In genomic region chr15:59199775-59200465, GRCh38 we compare ENCODE assay signal across 14 cellular contexts. TPM values are rescaled to one million over a fixed set of nuclear protein-coding genes. Genes with fewer than 3 reads are reported as not detected.
DNase-seq lines count a peak whose midpoint lies in the region; ATAC-seq, FAIRE-seq and TF ChIP-seq lines count a peak whose summit lies in the region.
"Had no signal": no experiment of that assay in that cellular context is flagged by ENCODE, and none has a peak within 500 bp of the region (broad histone marks: within the 10 kb centered on the region; RNA-seq: fewer than 3 reads in every experiment).

No MANE protein-coding gene starts in this region.

- ATAC-seq in Panc1, result peak; percentile 90
- ATAC-seq in HG03520 (IDR thresholded peaks at IDR 0.05; ENCODE audit: unreplicated experiment), result no peak
- ATAC-seq in GM18505 (IDR thresholded peaks at IDR 0.05; ENCODE audit: unreplicated experiment), result no peak
- ATAC-seq in HG03442 (IDR thresholded peaks at IDR 0.05; ENCODE audit: unreplicated experiment), result no peak
- ATAC-seq: activated naive CD8-positive, alpha-beta T cell treated with anti-CD3 and anti-CD28 coated beads, Interleukin-2, amount 50 U/mL, for 24 hours had no signal

- no peak overlapping the region for H3K4me2 ChIP-seq in endothelial cell of umbilical vein (ENCODE audit: insufficient read depth, low read length)

- H3K36me3 ChIP-seq in Panc1 (ENCODE audit: control insufficient read depth, insufficient read depth, low read length) (no peaks in the 10 kb centered on the region; the same call in 1 of the 2 replicates), endothelial cell of umbilical vein (ENCODE audit: control insufficient read depth in 2 of 2, extremely low read depth in 1 of 2, insufficient read depth in 2 of 2, low read length in 2 of 2) (peaks cover 15 to 19% of the 10 kb centered on the region in 2 experiments)

- H3K79me2 ChIP-seq in endothelial cell of umbilical vein (ENCODE audit: control insufficient read depth, insufficient read depth, low read length), result no peaks in the 10 kb centered on the region

- POLR2A ChIA-PET in Panc1 (lab: Charles Lee) (no interaction called here), endothelial cell of umbilical vein (lab: Charles Lee) (no interaction called here)

- H3K9ac ChIP-seq in endothelial cell of umbilical vein (replicated peaks; ENCODE audit: extremely low read depth, insufficient read depth, low read length), result no peak overlapping the region

- H4K20me1 ChIP-seq in endothelial cell of umbilical vein (replicated peaks; ENCODE audit: control insufficient read depth, extremely low read depth, insufficient read depth, low read length), result no peaks in the 10 kb centered on the region

- TF ChIP-seq POLR2A in endothelial cell of umbilical vein (IDR thresholded peaks at IDR 0.05; ENCODE audit: low read depth, low read length), result no peak
- no peak for TF ChIP-seq POLR2A in GM18505 (IDR thresholded peaks at IDR 0.05; ENCODE audit: borderline replicate concordance, extremely low read depth, insufficient read depth, insufficient read length)

- CTCF ChIA-PET in Panc1 (lab: Charles Lee), result no interaction called here
- CTCF ChIA-PET in endothelial cell of umbilical vein (lab: Charles Lee), result interaction anchor here (1.4 kb wide), 1 partner anchor 25 kb away, joined by 3 read pairs; no protein-coding TSS in a partner anchor

- H2AFZ ChIP-seq in endothelial cell of umbilical vein (ENCODE audit: low read depth, low read length), result no peak overlapping the region

- DNase-seq in DMS53 treated with DMSO at 0.1 percent for 48 hours (lab: John Stamatoyannopoulos, UW; ENCODE audit: unreplicated experiment) (peak; percentile 62), Panc1 (ENCODE audit: low read depth, low spot score) (peak; percentile 24), endothelial cell of umbilical vein (ENCODE audit: low read depth, low spot score) (peak; percentile 54), non-pigmented ciliary epithelial cell (ENCODE audit: low read depth) (peak; percentile 70), islet precursor cell (no peak)
- DNase-seq: activated naive CD8-positive, alpha-beta T cell treated with anti-CD3 and anti-CD28 coated beads, Interleukin-2, amount 50 U/mL, for 24 hours; CD4-positive, alpha-beta T cell; NCI-H1436 treated with DMSO at 0.1 percent for 48 hours; stimulated activated CD4-positive, alpha-beta T cell treated with anti-CD3 and anti-CD28 coated beads, Interleukin-4, amount 100 ng/mL, for 24 hours had no signal

- peak overlapping the region; percentile 44; the same call in 1 of the 2 replicates for H3K27ac ChIP-seq in Panc1 (ENCODE audit: low read length)
- peak overlapping the region; percentile 45 for H3K27ac ChIP-seq in endothelial cell of umbilical vein (ENCODE audit: insufficient read depth, low read depth, low read length)

- peak; percentile 90 for FAIRE-seq in endothelial cell of umbilical vein (lab: Jason Lieb, UNC)
- FAIRE-seq: frontal cortex had no signal

- intact Hi-C loops in Panc1 (cut with micrococcal nuclease; ENCODE audit: unreplicated experiment) (no loop called here), endothelial cell of umbilical vein (cut with micrococcal nuclease) (no loop called here)

- peaks cover 6% of the 10 kb centered on the region; the same call in 1 of the 2 replicates for H3K4me1 ChIP-seq in Panc1 (ENCODE audit: control insufficient read depth, insufficient read depth, low read length)
- H3K4me1 ChIP-seq in endothelial cell of umbilical vein (ENCODE audit: control insufficient read depth, extremely low read depth, insufficient read depth, low read length), result peaks cover 8% of the 10 kb centered on the region

- H3K4me3 ChIP-seq in Panc1 (ENCODE audit: low read depth in 2 of 2, low read length in 2 of 2) (no peak overlapping the region), endothelial cell of umbilical vein (replicated peaks in 1 of 3; ENCODE audit: insufficient read depth in 1 of 3, low read depth in 1 of 3, low read length in 3 of 3) (no peak overlapping the region)
- H3K4me3 ChIP-seq: thoracic aorta had no signal

- H3K27me3 ChIP-seq in Panc1 (ENCODE audit: control insufficient read depth, insufficient read depth, low read length), result no peaks in the 10 kb centered on the region
- H3K27me3 ChIP-seq in endothelial cell of umbilical vein (ENCODE audit: control insufficient read depth in 2 of 2, insufficient read depth in 2 of 2, low read length in 2 of 2), result no peaks in the 10 kb centered on the region

- in situ Hi-C loops in Panc1 (cut with HindIII; ENCODE audit: low pct_unique_long_range_greater_than_20kb, low sequenced_read_pairs), result no loop called here

- BruUV-seq in Panc1 (replicated peaks; lab: Mats Ljungman, UMichigan) (no TSS peak), endothelial cell of umbilical vein (replicated peaks; lab: Mats Ljungman, UMichigan) (no TSS peak)

- H3K9me3 ChIP-seq in Panc1 (ENCODE audit: control insufficient read depth, insufficient read depth, low read depth, low read length), result no peaks in the 10 kb centered on the region
- H3K9me3 ChIP-seq in endothelial cell of umbilical vein (replicated peaks; ENCODE audit: control insufficient read depth, insufficient read depth, low read length), result no peaks in the 10 kb centered on the region
- H3K9me3 ChIP-seq: thoracic aorta had no signal

- dilution Hi-C loops in endothelial cell of umbilical vein (cut with MboI; ENCODE audit: extremely low pct_ligation_motif_present, low sequenced_read_pairs), result no loop called here

- H3K9me1 ChIP-seq in endothelial cell of umbilical vein (replicated peaks; ENCODE audit: control insufficient read depth, extremely low read depth, insufficient read depth, low read length), result no peaks in the 10 kb centered on the region

- TF ChIP-seq CTCF in Panc1 (IDR thresholded peaks at IDR 0.05), result no peak
- no peak for TF ChIP-seq CTCF in endothelial cell of umbilical vein (IDR thresholded peaks at IDR 0.05; ENCODE audit: extremely low read depth in 1 of 2, insufficient read depth in 1 of 2, low read depth in 1 of 2, low read length in 2 of 2)

TF ChIP-seq in endothelial cell of umbilical vein, 7 proteins besides CTCF, POLR2A, EP300 and RAD21:
- TF ChIP-seq FOS (IDR thresholded peaks at IDR 0.05; ENCODE audit: borderline replicate concordance, insufficient read depth, low read length) (peak; percentile 71), GATA2 (IDR thresholded peaks at IDR 0.05; ENCODE audit: insufficient read depth, insufficient read length, low read depth, low read length) (no peak), MAX (IDR thresholded peaks at IDR 0.05; ENCODE audit: insufficient read depth, insufficient read length) (no peak), POLR2AphosphoS5 (IDR thresholded peaks at IDR 0.05; ENCODE audit: insufficient read depth, low read depth, low read length) (peak; percentile 32), JUN (IDR thresholded peaks at IDR 0.05; ENCODE audit: borderline replicate concordance, insufficient read depth, insufficient read length, low read depth) (peak; percentile 53), MYC (IDR thresholded peaks at IDR 0.05; ENCODE audit: low read depth, low read length) (no peak), EZH2 (IDR thresholded peaks at IDR 0.05; ENCODE audit: borderline replicate concordance, low read depth, low read length, severe bottlenecking) (no peak)
TF ChIP-seq in endothelial cell of umbilical vein: peak in this region for 3.

RNA-seq across cellular contexts. Expression of gene LDHAL6B, which starts 6.7 kb away (rescaled TPM):
- total RNA-seq in Panc1 (2021; ENCODE audit: unreplicated experiment) (not detected), endothelial cell of umbilical vein (not detected in 2 replicates)
- polyA plus RNA-seq in Panc1 (2012; ENCODE audit: insufficient read length), result not detected
- not detected in 2 replicates for polyA plus RNA-seq in endothelial cell of umbilical vein
- polyA plus RNA-seq in endothelial cell of umbilical vein (2011; cell fraction: cytosol; rRNA removed), result not detected in 2 replicates
- 0.07 and 0.11 TPM in 2 replicates for polyA plus RNA-seq in endothelial cell of umbilical vein (2011; cell fraction: nucleus; rRNA removed)
- 0.09 and 0.35 TPM in 2 replicates for polyA plus RNA-seq in endothelial cell of umbilical vein (2012)
- polyA minus RNA-seq in endothelial cell of umbilical vein, result not detected in 2 replicates
- not detected for polyA minus RNA-seq in endothelial cell of umbilical vein (2011; cell fraction: cytosol; rRNA and poly(A)+ RNA removed)
- polyA minus RNA-seq in endothelial cell of umbilical vein (2011; cell fraction: nucleus; rRNA and poly(A)+ RNA removed), result not detected in 2 replicates
- total RNA-seq: CD4-positive, alpha-beta T cell; frontal cortex; thoracic aorta had no signal
